ENCODE assay signal across 2 cellular contexts in genomic region chr5:78127875-78128274, GRCh38.
TF ChIP-seq lines count a peak whose summit lies in the region.

No MANE protein-coding gene starts in this region.

TF ChIP-seq in HCT116, 20 proteins besides CTCF, POLR2A, EP300 and RAD21:
- TF ChIP-seq ZNF274 (IDR thresholded peaks at IDR 0.05; ENCODE audit: low read depth, low read length) (no peak), TCF7L2 (IDR thresholded peaks at IDR 0.05; ENCODE audit: borderline replicate concordance, extremely low read depth, insufficient read depth, insufficient read length) (no peak), REST (IDR thresholded peaks at IDR 0.05; ENCODE audit: low read depth) (no peak), EGR1 (IDR thresholded peaks at IDR 0.05; ENCODE audit: low read depth) (no peak), ZFX (IDR thresholded peaks at IDR 0.05) (no peak), YY1 (IDR thresholded peaks at IDR 0.05; ENCODE audit: extremely low read depth, insufficient replicate concordance, low read depth, low read length) (no peak), CBX3 (IDR thresholded peaks at IDR 0.05; ENCODE audit: low read depth) (no peak), SIN3A (IDR thresholded peaks at IDR 0.05; ENCODE audit: low read depth) (no peak), CEBPB (IDR thresholded peaks at IDR 0.05; ENCODE audit: low read depth) (no peak), ATF3 (IDR thresholded peaks at IDR 0.05) (no peak), ELF1 (IDR thresholded peaks at IDR 0.05; ENCODE audit: borderline replicate concordance, low read depth) (no peak), ZBTB33 (IDR thresholded peaks at IDR 0.05; ENCODE audit: extremely low read depth, insufficient replicate concordance, low read length) (no peak)

TF ChIP-seq in WTC11, 78 proteins besides CTCF, POLR2A, EP300 and RAD21:
- TF ChIP-seq ZNF317 (CRISPR knock-in tag; IDR thresholded peaks at IDR 0.05; ENCODE audit: borderline replicate concordance, low read depth): no peak
- TF ChIP-seq NR1H2 (CRISPR knock-in tag; IDR thresholded peaks at IDR 0.05): no peak
- no peak for TF ChIP-seq STAT6 (CRISPR knock-in tag; conservative IDR thresholded peaks at IDR 0.05; ENCODE audit: low read depth)
- TF ChIP-seq ZNF138 (CRISPR knock-in tag; conservative IDR thresholded peaks at IDR 0.05): no peak
- no peak for TF ChIP-seq TEAD1 (CRISPR knock-in tag; IDR thresholded peaks at IDR 0.05)
- TF ChIP-seq ZBTB43 (CRISPR knock-in tag; IDR thresholded peaks at IDR 0.05): no peak
